ENCODE assay signal across 14 cellular contexts in genomic region chr6:167696261-167696660, GRCh38.
DNase-seq lines count a peak whose midpoint lies in the region; ATAC-seq and TF ChIP-seq lines count a peak whose summit lies in the region.
"Had no signal": no experiment of that assay in that cellular context is flagged by ENCODE, and none has a peak within 500 bp of the region (broad histone marks: within the 10 kb centered on the region; RNA-seq: fewer than 3 reads in every experiment).

No MANE protein-coding gene starts in this region.

- no peak overlapping the region for H3K27ac ChIP-seq in RWPE1
- H3K27ac ChIP-seq: HL-60 had no signal

- in situ Hi-C loops in SK-MEL-5 (cut with HindIII; ENCODE audit: low pct_unique_long_range_greater_than_20kb, low sequenced_read_pairs) = no loop called here

- TF ChIP-seq CTCF in RWPE1 (conservative IDR thresholded peaks at IDR 0.05; ENCODE audit: low read depth) = no peak

- DNase-seq in COLO829 (ENCODE audit: low spot score) = peak; percentile 66
- peak; percentile 9 for DNase-seq in SK-MEL-5 (ENCODE audit: low read depth, low spot score)
- peak; percentile 25 for DNase-seq in foreskin melanocyte
- DNase-seq in ecto neural progenitor cell (ENCODE audit: low spot score) = no peak
- no peak for DNase-seq in RWPE1 (ENCODE audit: low spot score)
- DNase-seq: ACHN; BE2C; C1 segment of cervical spinal cord; Caco-2; CD4-positive, CD25-positive, alpha-beta regulatory T cell; CD8-positive, alpha-beta memory T cell; H9 had no signal

- POLR2A ChIA-PET in RWPE1 (lab: Yijun Ruan, JAX; ENCODE audit: low non-redundant PET) = no interaction called here

- CTCF ChIA-PET in RWPE1 (lab: Yijun Ruan, JAX) = no interaction called here

- ATAC-seq in GM18861 (IDR thresholded peaks at IDR 0.05; ENCODE audit: unreplicated experiment) = no peak

Comparison
In these comparisons a context has a peak if more than half of its experiments do, and no peak if none do; other contexts are left out.
1. DNase-seq: peak in COLO829 (single experiment), SK-MEL-5 (single experiment) and foreskin melanocyte (single experiment); none in ecto neural progenitor cell (single experiment) and RWPE1 (single experiment).